ENCODE assay signal across 9 cellular contexts in the genomic region with DNA sequence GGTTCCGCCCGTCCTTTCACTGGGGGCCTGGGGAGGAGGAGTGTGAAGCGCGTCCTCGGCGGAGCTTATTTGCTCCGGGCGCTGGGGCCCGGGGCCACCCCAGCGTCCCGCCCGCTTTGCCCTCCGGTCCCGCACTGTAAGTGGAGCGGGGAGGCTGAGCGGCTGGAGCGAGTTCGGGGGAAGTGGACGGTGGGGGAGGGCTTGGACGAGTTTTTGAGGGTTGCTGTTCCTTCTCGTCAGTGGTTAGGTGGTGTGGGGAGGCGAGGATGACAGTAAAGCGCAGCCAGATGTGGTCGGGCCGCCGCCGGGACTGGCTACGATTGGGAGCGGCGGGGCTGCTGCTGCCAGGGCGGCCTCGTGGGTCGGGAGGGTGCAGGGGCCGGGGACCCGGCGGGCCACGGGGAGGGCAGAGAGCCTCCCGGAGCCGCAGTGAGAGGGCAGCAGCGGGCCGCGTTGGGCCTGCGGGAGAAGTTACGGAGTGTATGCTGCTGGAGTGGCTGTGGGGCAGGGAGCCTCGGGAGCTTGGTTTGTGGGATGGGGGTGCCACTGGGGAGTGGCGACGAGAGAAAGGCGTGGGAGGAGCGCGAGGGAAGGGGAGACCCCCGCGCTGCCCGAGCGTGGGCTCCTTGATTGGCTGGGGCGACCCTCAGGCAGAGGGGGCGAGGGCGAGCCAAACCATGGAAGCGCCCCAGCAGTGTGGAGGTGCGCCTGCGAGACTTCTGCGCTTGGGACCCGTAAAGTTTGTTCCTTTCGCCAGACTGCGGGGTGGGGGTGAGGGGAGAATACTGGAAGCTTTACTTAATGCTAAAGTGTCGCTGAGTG. TPM values are rescaled to one million over a fixed set of nuclear protein-coding genes. Genes with fewer than 3 reads are reported as not detected.
A peak's percentile ranks its signal among the peaks of the same experiment; 100 is the strongest.
DNase-seq lines count a peak whose midpoint lies in the region; ATAC-seq, FAIRE-seq and TF ChIP-seq lines count a peak whose summit lies in the region.
"Had no signal": no experiment of that assay in that cellular context is flagged by ENCODE, and none has a peak within 500 bp of the region (broad histone marks: within the 10 kb centered on the region; RNA-seq: fewer than 3 reads in every experiment).

No MANE protein-coding gene starts in this region.

- H3K9me3 Mint-ChIP-seq in chondrocyte (ENCODE audit: low read depth), result no peaks in the 10 kb centered on the region

- FAIRE-seq in GM19239 (lab: Jason Lieb, UNC), result no peak
- FAIRE-seq: TTC549 had no signal

- peaks cover 16% of the 10 kb centered on the region for H3K4me1 ChIP-seq in GM23248 (ENCODE audit: insufficient read depth)
- peaks cover 27% of the 10 kb centered on the region for H3K4me1 ChIP-seq in suprapubic skin

- H3K27me3 Mint-ChIP-seq in chondrocyte (ENCODE audit: low read depth), result no peaks in the 10 kb centered on the region

- H3K27ac ChIP-seq in GM23248 (peak overlapping the region; percentile 13; the same call in 1 of the 2 replicates), suprapubic skin (peak overlapping the region; percentile 93)

- H3K79me2 ChIP-seq in GM23248 (ENCODE audit: insufficient read depth), result peaks cover 58% of the 10 kb centered on the region

- no peaks in the 10 kb centered on the region for H3K9me2 ChIP-seq in GM23248 (ENCODE audit: insufficient read depth)

- peak overlapping the region; percentile 85 for H3K9ac ChIP-seq in GM23248

- in situ Hi-C loops in GM23248 (cut with MboI), result no loop called here

- H2AFZ ChIP-seq in GM23248, result peak overlapping the region; percentile 92

- no peaks in the 10 kb centered on the region for H3K36me3 Mint-ChIP-seq in chondrocyte (ENCODE audit: low read depth)

- ATAC-seq in left colon (peak; percentile 74), GM21717 (IDR thresholded peaks at IDR 0.05; ENCODE audit: unreplicated experiment) (no peak)

- H3K4me3 Mint-ChIP-seq in chondrocyte (ENCODE audit: unreplicated experiment), result peak overlapping the region; percentile 87

- peak; percentile 82 for TF ChIP-seq CTCF in chondrocyte (IDR thresholded peaks at IDR 0.05)
- peak in 1 of 2 donors; percentile 36 for TF ChIP-seq CTCF in suprapubic skin (IDR thresholded peaks at IDR 0.05)

- H3K9me3 ChIP-seq in GM23248 (ENCODE audit: low read depth) (no peaks in the 10 kb centered on the region), suprapubic skin (no peaks in the 10 kb centered on the region)

- H3F3A ChIP-seq in GM23248 (ENCODE audit: insufficient read depth), result peaks cover 24% of the 10 kb centered on the region

- TF ChIP-seq EP300 in suprapubic skin (IDR thresholded peaks at IDR 0.05), result no peak

- WGBS in GM23248 (ENCODE audit: low coverage in 1 of 2, low lambda C conversion rate in 2 of 2, missing lambda C conversion rate in 2 of 2), 2 experiments, result 1% methylated on average over 35 to 65 of the region's 65 CpGs
- WGBS in suprapubic skin, result under 1% methylated on average over 30 of the region's 65 CpGs

- no peaks in the 10 kb centered on the region; the same call in 1 of the 2 replicates for H4K20me1 ChIP-seq in GM23248 (ENCODE audit: insufficient read depth)

- H3K27me3 ChIP-seq in GM23248 (replicated peaks; ENCODE audit: insufficient read depth) (no peaks in the 10 kb centered on the region), suprapubic skin (peaks cover 30% of the 10 kb centered on the region)

- H3K4me2 ChIP-seq in GM23248 (ENCODE audit: unreplicated experiment), result peak overlapping the region; percentile 94

- intact Hi-C loops in left colon (cut with DNase I, micrococcal nuclease), result no loop called here

- peak overlapping the region; percentile 83 for H3K4me3 ChIP-seq in GM23248
- peak overlapping the region; percentile 80 for H3K4me3 ChIP-seq in suprapubic skin

- H3K4me1 Mint-ChIP-seq in chondrocyte (ENCODE audit: low read depth), result peaks cover 42% of the 10 kb centered on the region

- DNase-seq in GM23248 (peak; percentile 84), NCI-H446 (lab: John Stamatoyannopoulos, UW) (peak; percentile 50 to 79), chondrocyte (ENCODE audit: low spot score) (peak; percentile 94), left colon (peak; percentile 40), suprapubic skin (ENCODE audit: low spot score in 2 of 2) (peak; percentile 76 to 84), GM19239 (ENCODE audit: insufficient read length, low spot score) (no peak), GM19238 (ENCODE audit: insufficient read length, low spot score) (no peak)

- H3K36me3 ChIP-seq in GM23248 (ENCODE audit: low read depth) (no peaks in the 10 kb centered on the region), suprapubic skin (no peaks in the 10 kb centered on the region)

- no peak for TF ChIP-seq POLR2A in suprapubic skin (IDR thresholded peaks at IDR 0.05)

- peak overlapping the region; percentile 90 for H3K27ac Mint-ChIP-seq in chondrocyte (ENCODE audit: unreplicated experiment)

RNA-seq across cellular contexts. Expression of a gene that starts 2.1 kb away (rescaled TPM):
- 41.6 and 43.4 TPM in 2 replicates for total RNA-seq in GM23248 (2014; rRNA removed; shearing (Covaris generic))
- polyA plus RNA-seq in GM23248 (2016; fragmentation: Nextera tagmentation; extraction: Ambion mirVana), result 12.3 and 15.6 TPM in 2 replicates
- 51.2 to 64.2 TPM (median 54.1 TPM) in 3 replicates for total RNA-seq in chondrocyte
- total RNA-seq in left colon, result 1 to 10 TPM; 4.2 to 7.2 TPM
- 10 to 100 TPM; 40.7 to 53.4 (median 44.2) TPM for total RNA-seq in suprapubic skin

Comparison
In these comparisons a context has a peak if more than half of its experiments do, and no peak if none do; other contexts are left out.
1. DNase-seq: peak in GM23248 (single experiment), NCI-H446 (2 of 2), chondrocyte (single experiment), left colon (2 of 2) and suprapubic skin (2 of 2); none in GM19239 (single experiment) and GM19238 (single experiment).